Comparison of ENCODE assay signal across 10 cellular contexts in genomic region chr10:27276581-27276980, GRCh38.
"Had no signal": no experiment of that assay in that cellular context is flagged by ENCODE, and none has a peak within 500 bp of the region (broad histone marks: within the 10 kb centered on the region; RNA-seq: fewer than 3 reads in every experiment).

No MANE protein-coding gene starts in this region.

- H2AFZ ChIP-seq: GM23248, GM23338 had no signal

- FAIRE-seq: H54 had no signal

- H3K36me3 ChIP-seq: HAP-1 had no signal

- H3K9ac ChIP-seq: GM23248 had no signal

- H3K4me3 ChIP-seq: GM23248, GM23338, HAP-1 had no signal

- H3K9me3 ChIP-seq: HAP-1 had no signal

- H3K4me2 ChIP-seq: GM23338 had no signal

- H3K27ac ChIP-seq: GM23248 had no signal

- ATAC-seq: GM23338, HCT116 had no signal

- DNase-seq: GM23248, GOT3, H7, H9, HCEC 1CT, HFFc6 had no signal

- H3K4me1 ChIP-seq: HAP-1 had no signal
